8 cellular contexts compared by ENCODE assay signal in genomic region chr3:73056365-73057150, GRCh38. TPM values are rescaled to one million over a fixed set of nuclear protein-coding genes. Genes with fewer than 3 reads are reported as not detected.
DNase-seq lines count a peak whose midpoint lies in the region; ATAC-seq and TF ChIP-seq lines count a peak whose summit lies in the region.

No MANE protein-coding gene starts in this region.

- H3K27me3 ChIP-seq in ACC112 (ENCODE audit: insufficient read depth, low read length) (no peaks in the 10 kb centered on the region), PC-3 (ENCODE audit: low read length) (no peaks in the 10 kb centered on the region), osteoblast (ENCODE audit: insufficient read depth, low read length) (no peaks in the 10 kb centered on the region)

- H3K9me2 ChIP-seq in PC-3 (replicated peaks; ENCODE audit: low read length) = no peaks in the 10 kb centered on the region

- H4K20me1 ChIP-seq in PC-3 (ENCODE audit: low read length) (peaks cover 38% of the 10 kb centered on the region), osteoblast (ENCODE audit: insufficient read depth, low read length) (peaks cover 19% of the 10 kb centered on the region)

- H3K9me3 ChIP-seq in PC-3 (ENCODE audit: low read length) = no peaks in the 10 kb centered on the region
- no peaks in the 10 kb centered on the region for H3K9me3 ChIP-seq in osteoblast (ENCODE audit: low read depth, low read length)

- H3K4me3 ChIP-seq in ACC112 (ENCODE audit: low read depth, low read length) (no peak overlapping the region), PC-3 (ENCODE audit: low read length) (no peak overlapping the region), epithelial cell of proximal tubule (ENCODE audit: low read depth, low read length) (no peak overlapping the region), osteoblast (ENCODE audit: insufficient read depth, low read length) (no peak overlapping the region)

- CTCF ChIA-PET in PC-3 (lab: Charles Lee) = interaction anchor here (0.6 to 3.3 kb wide), 10 partner anchors 27 to 234 kb away, joined by 3 to 19 read pairs (median 4); no protein-coding TSS in a partner anchor

- H3K36me3 ChIP-seq in ACC112 (ENCODE audit: insufficient read depth, low read length) = peaks cover 9% of the 10 kb centered on the region; the same call in 1 of the 2 replicates
- peaks cover 8% of the 10 kb centered on the region; the same call in 1 of the 2 replicates for H3K36me3 ChIP-seq in PC-3 (ENCODE audit: low read depth, low read length)
- no peaks in the 10 kb centered on the region for H3K36me3 ChIP-seq in osteoblast (ENCODE audit: insufficient read depth, low read length)

- peak; percentile 25; the same call in 1 of the 2 replicates for ATAC-seq in PC-3
- no peak for ATAC-seq in HG02884 (IDR thresholded peaks at IDR 0.05; ENCODE audit: unreplicated experiment)
- ATAC-seq in HG02642 (IDR thresholded peaks at IDR 0.05; ENCODE audit: poor library complexity, unreplicated experiment) = no peak

- H3K4me1 ChIP-seq in ACC112 (ENCODE audit: control insufficient read depth, insufficient read depth, low read length, unreplicated experiment) = peaks cover 37% of the 10 kb centered on the region
- peaks cover 14% of the 10 kb centered on the region for H3K4me1 ChIP-seq in PC-3 (ENCODE audit: insufficient read depth, low read length)
- H3K4me1 ChIP-seq in osteoblast (ENCODE audit: insufficient read depth, low read length) = peaks cover 13% of the 10 kb centered on the region

- H3K4me2 ChIP-seq in PC-3 (ENCODE audit: low read length) (peak overlapping the region; percentile 15; the same call in 1 of the 2 replicates), osteoblast (ENCODE audit: insufficient read depth, low read length) (no peak overlapping the region)

- POLR2A ChIA-PET in PC-3 (lab: Charles Lee; ENCODE audit: unreplicated experiment) = interaction anchor here (0.7 kb wide), 1 partner anchor 112 kb away, joined by 6 read pairs; no protein-coding TSS in a partner anchor

- peak overlapping the region; percentile 68 for H3K27ac ChIP-seq in ACC112 (ENCODE audit: low read depth, low read length)
- no peak overlapping the region for H3K27ac ChIP-seq in PC-3 (ENCODE audit: low read length)
- H3K27ac ChIP-seq in osteoblast (ENCODE audit: low read depth, low read length) = peak overlapping the region; percentile 55

- DNase-seq in PC-3 (peak; percentile 56), epithelial cell of proximal tubule (ENCODE audit: low read depth) (peak; percentile 30), osteoblast (ENCODE audit: insufficient read length, low spot score, missing footprints) (no peak), epidermal melanocyte (ENCODE audit: insufficient read length, low spot score) (no peak)

- H3F3A ChIP-seq in PC-3 (ENCODE audit: low read length, unreplicated experiment) = peaks cover 10% of the 10 kb centered on the region

- TF ChIP-seq CTCF in GM12872 (IDR thresholded peaks at IDR 0.05; ENCODE audit: insufficient read depth, low read depth, low read length) = peak; percentile 41; the same call in 2 of the 3 replicates
- peak; percentile 78 for TF ChIP-seq CTCF in PC-3 (conservative IDR thresholded peaks at IDR 0.05; ENCODE audit: low read depth, low read length)
- peak; percentile 65 for TF ChIP-seq CTCF in epithelial cell of proximal tubule (conservative IDR thresholded peaks at IDR 0.05; ENCODE audit: low read depth, low read length)
- peak; percentile 53 for TF ChIP-seq CTCF in osteoblast (IDR thresholded peaks at IDR 0.05; ENCODE audit: extremely low read depth, low read depth, low read length)

- no peak overlapping the region for H2AFZ ChIP-seq in ACC112 (ENCODE audit: low read length, unreplicated experiment)
- no peak overlapping the region for H2AFZ ChIP-seq in PC-3 (ENCODE audit: low read length)
- H2AFZ ChIP-seq in osteoblast (ENCODE audit: low read length) = no peak overlapping the region

- no peak overlapping the region for H3K9ac ChIP-seq in PC-3 (ENCODE audit: low read length)

- peaks cover 64% of the 10 kb centered on the region for H3K79me2 ChIP-seq in ACC112 (ENCODE audit: control insufficient read depth, insufficient read depth, low read length, unreplicated experiment)
- peaks cover 70% of the 10 kb centered on the region for H3K79me2 ChIP-seq in PC-3 (ENCODE audit: low read length)
- peaks cover 44% of the 10 kb centered on the region for H3K79me2 ChIP-seq in osteoblast (ENCODE audit: insufficient read depth, low read length)

- no TSS peak for BruUV-seq in PC-3 (replicated peaks; lab: Mats Ljungman, UMichigan)

- intact Hi-C loops in PC-3 (cut with micrococcal nuclease) = loop anchor here (1.0 kb wide), 5 partner anchors 59 to 205 kb away; no protein-coding TSS in a partner anchor

RNA-seq across cellular contexts. Expression of gene EBLN2, which starts 4.9 kb away (rescaled TPM):
- 3.8 and 6.2 TPM in 2 replicates for total RNA-seq in PC-3 (2014; rRNA removed)
- 1.1 and 1.7 TPM in 2 replicates for total RNA-seq in epithelial cell of proximal tubule
- 6.2 and 7.4 TPM in 2 replicates for total RNA-seq in osteoblast

RNA-seq across cellular contexts. Expression of gene PPP4R2, which starts 59.9 kb away (rescaled TPM):
- total RNA-seq in PC-3 (2014; rRNA removed) = 40.5 and 62.7 TPM in 2 replicates
- 33.0 and 36.1 TPM in 2 replicates for total RNA-seq in epithelial cell of proximal tubule
- 83.7 and 84.3 TPM in 2 replicates for total RNA-seq in osteoblast

Comparison
In these comparisons a context has a peak if more than half of its experiments do, and no peak if none do; other contexts are left out.
1. DNase-seq: peak in PC-3 (single experiment) and epithelial cell of proximal tubule (single experiment); none in osteoblast (single experiment) and epidermal melanocyte (single experiment).
2. Peak in every context shown above with its lines, with median percentiles within 50 percentile points of each other: CTCF ChIP-seq.